ENCODE assay signal across 2 cellular contexts in genomic region chr2:20653695-20654306, GRCh38.
A peak's percentile ranks its signal among the peaks of the same experiment; 100 is the strongest.
TF ChIP-seq lines count a peak whose summit lies in the region.

No MANE protein-coding gene starts in this region.

TF ChIP-seq in GM23338, 12 proteins besides CTCF, POLR2A, EP300 and RAD21:
- no peak for TF ChIP-seq ZNF114 (CRISPR knock-in tag; IDR thresholded peaks at IDR 0.05)
- TF ChIP-seq JUNB (IDR thresholded peaks at IDR 0.05; ENCODE audit: unreplicated experiment): no peak
- no peak for TF ChIP-seq EZH2phosphoT487 (IDR thresholded peaks at IDR 0.05; ENCODE audit: unreplicated experiment)
- TF ChIP-seq ZNF331 (CRISPR knock-in tag; IDR thresholded peaks at IDR 0.05; ENCODE audit: low read depth): no peak
- TF ChIP-seq, protein P1, sequence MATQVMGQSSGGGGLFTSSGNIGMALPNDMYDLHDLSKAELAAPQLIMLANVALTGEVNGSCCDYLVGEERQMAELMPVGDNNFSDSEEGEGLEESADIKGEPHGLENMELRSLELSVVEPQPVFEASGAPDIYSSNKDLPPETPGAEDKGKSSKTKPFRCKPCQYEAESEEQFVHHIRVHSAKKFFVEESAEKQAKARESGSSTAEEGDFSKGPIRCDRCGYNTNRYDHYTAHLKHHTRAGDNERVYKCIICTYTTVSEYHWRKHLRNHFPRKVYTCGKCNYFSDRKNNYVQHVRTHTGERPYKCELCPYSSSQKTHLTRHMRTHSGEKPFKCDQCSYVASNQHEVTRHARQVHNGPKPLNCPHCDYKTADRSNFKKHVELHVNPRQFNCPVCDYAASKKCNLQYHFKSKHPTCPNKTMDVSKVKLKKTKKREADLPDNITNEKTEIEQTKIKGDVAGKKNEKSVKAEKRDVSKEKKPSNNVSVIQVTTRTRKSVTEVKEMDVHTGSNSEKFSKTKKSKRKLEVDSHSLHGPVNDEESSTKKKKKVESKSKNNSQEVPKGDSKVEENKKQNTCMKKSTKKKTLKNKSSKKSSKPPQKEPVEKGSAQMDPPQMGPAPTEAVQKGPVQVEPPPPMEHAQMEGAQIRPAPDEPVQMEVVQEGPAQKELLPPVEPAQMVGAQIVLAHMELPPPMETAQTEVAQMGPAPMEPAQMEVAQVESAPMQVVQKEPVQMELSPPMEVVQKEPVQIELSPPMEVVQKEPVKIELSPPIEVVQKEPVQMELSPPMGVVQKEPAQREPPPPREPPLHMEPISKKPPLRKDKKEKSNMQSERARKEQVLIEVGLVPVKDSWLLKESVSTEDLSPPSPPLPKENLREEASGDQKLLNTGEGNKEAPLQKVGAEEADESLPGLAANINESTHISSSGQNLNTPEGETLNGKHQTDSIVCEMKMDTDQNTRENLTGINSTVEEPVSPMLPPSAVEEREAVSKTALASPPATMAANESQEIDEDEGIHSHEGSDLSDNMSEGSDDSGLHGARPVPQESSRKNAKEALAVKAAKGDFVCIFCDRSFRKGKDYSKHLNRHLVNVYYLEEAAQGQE (IDR thresholded peaks at IDR 0.05; ENCODE audit: unreplicated experiment): no peak
- no peak for TF ChIP-seq CREB1 (CRISPR knock-in tag; IDR thresholded peaks at IDR 0.05; ENCODE audit: low read depth)
- TF ChIP-seq, protein P2, sequence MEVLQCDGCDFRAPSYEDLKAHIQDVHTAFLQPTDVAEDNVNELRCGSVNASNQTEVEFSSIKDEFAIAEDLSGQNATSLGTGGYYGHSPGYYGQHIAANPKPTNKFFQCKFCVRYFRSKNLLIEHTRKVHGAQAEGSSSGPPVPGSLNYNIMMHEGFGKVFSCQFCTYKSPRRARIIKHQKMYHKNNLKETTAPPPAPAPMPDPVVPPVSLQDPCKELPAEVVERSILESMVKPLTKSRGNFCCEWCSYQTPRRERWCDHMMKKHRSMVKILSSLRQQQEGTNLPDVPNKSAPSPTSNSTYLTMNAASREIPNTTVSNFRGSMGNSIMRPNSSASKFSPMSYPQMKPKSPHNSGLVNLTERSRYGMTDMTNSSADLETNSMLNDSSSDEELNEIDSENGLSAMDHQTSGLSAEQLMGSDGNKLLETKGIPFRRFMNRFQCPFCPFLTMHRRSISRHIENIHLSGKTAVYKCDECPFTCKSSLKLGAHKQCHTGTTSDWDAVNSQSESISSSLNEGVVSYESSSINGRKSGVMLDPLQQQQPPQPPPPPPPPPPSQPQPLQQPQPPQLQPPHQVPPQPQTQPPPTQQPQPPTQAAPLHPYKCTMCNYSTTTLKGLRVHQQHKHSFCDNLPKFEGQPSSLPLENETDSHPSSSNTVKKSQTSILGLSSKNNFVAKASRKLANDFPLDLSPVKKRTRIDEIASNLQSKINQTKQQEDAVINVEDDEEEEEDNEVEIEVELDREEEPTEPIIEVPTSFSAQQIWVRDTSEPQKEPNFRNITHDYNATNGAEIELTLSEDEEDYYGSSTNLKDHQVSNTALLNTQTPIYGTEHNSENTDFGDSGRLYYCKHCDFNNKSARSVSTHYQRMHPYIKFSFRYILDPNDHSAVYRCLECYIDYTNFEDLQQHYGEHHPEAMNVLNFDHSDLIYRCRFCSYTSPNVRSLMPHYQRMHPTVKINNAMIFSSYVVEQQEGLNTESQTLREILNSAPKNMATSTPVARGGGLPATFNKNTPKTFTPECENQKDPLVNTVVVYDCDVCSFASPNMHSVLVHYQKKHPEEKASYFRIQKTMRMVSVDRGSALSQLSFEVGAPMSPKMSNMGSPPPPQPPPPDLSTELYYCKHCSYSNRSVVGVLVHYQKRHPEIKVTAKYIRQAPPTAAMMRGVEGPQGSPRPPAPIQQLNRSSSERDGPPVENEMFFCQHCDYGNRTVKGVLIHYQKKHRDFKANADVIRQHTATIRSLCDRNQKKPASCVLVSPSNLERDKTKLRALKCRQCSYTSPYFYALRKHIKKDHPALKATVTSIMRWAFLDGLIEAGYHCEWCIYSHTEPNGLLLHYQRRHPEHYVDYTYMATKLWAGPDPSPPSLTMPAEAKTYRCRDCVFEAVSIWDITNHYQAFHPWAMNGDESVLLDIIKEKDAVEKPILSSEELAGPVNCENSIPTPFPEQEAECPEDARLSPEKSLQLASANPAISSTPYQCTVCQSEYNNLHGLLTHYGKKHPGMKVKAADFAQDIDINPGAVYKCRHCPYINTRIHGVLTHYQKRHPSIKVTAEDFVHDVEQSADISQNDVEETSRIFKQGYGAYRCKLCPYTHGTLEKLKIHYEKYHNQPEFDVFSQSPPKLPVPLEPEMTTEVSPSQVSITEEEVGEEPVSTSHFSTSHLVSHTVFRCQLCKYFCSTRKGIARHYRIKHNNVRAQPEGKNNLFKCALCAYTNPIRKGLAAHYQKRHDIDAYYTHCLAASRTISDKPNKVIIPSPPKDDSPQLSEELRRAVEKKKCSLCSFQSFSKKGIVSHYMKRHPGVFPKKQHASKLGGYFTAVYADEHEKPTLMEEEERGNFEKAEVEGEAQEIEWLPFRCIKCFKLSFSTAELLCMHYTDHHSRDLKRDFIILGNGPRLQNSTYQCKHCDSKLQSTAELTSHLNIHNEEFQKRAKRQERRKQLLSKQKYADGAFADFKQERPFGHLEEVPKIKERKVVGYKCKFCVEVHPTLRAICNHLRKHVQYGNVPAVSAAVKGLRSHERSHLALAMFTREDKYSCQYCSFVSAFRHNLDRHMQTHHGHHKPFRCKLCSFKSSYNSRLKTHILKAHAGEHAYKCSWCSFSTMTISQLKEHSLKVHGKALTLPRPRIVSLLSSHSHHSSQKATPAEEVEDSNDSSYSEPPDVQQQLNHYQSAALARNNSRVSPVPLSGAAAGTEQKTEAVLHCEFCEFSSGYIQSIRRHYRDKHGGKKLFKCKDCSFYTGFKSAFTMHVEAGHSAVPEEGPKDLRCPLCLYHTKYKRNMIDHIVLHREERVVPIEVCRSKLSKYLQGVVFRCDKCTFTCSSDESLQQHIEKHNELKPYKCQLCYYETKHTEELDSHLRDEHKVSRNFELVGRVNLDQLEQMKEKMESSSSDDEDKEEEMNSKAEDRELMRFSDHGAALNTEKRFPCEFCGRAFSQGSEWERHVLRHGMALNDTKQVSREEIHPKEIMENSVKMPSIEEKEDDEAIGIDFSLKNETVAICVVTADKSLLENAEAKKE (CRISPR knock-in tag; IDR thresholded peaks at IDR 0.05): no peak
- no peak for TF ChIP-seq POLR2AphosphoS5 (IDR thresholded peaks at IDR 0.05; ENCODE audit: low read depth)
- no peak for TF ChIP-seq STAT1 (IDR thresholded peaks at IDR 0.05; ENCODE audit: unreplicated experiment)
- no peak for TF ChIP-seq NANOG (IDR thresholded peaks at IDR 0.05; ENCODE audit: borderline replicate concordance)
- TF ChIP-seq, protein P3, sequence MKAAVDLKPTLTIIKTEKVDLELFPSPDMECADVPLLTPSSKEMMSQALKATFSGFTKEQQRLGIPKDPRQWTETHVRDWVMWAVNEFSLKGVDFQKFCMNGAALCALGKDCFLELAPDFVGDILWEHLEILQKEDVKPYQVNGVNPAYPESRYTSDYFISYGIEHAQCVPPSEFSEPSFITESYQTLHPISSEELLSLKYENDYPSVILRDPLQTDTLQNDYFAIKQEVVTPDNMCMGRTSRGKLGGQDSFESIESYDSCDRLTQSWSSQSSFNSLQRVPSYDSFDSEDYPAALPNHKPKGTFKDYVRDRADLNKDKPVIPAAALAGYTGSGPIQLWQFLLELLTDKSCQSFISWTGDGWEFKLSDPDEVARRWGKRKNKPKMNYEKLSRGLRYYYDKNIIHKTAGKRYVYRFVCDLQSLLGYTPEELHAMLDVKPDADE (IDR thresholded peaks at IDR 0.05): no peak
- no peak for TF ChIP-seq EZH2 (IDR thresholded peaks at IDR 0.05; ENCODE audit: low read depth, unreplicated experiment)

TF ChIP-seq in HepG2, 621 proteins besides CTCF, POLR2A, EP300 and RAD21:
- no peak for TF ChIP-seq BCL6 (CRISPR knock-in tag; IDR thresholded peaks at IDR 0.05)
- no peak for TF ChIP-seq ZNF30 (CRISPR knock-in tag; IDR thresholded peaks at IDR 0.05)
- TF ChIP-seq, protein P4, sequence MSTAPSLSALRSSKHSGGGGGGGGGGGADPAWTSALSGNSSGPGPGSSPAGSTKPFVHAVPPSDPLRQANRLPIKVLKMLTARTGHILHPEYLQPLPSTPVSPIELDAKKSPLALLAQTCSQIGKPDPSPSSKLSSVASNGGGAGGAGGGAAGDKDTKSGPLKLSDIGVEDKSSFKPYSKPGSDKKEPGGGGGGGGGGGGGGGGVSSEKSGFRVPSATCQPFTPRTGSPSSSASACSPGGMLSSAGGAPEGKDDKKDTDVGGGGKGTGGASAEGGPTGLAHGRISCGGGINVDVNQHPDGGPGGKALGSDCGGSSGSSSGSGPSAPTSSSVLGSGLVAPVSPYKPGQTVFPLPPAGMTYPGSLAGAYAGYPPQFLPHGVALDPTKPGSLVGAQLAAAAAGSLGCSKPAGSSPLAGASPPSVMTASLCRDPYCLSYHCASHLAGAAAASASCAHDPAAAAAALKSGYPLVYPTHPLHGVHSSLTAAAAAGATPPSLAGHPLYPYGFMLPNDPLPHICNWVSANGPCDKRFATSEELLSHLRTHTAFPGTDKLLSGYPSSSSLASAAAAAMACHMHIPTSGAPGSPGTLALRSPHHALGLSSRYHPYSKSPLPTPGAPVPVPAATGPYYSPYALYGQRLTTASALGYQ (CRISPR knock-in tag; IDR thresholded peaks at IDR 0.05): no peak
- no peak for TF ChIP-seq RARA (CRISPR knock-in tag; IDR thresholded peaks at IDR 0.05)
- TF ChIP-seq ZBTB33 (CRISPR knock-in tag; IDR thresholded peaks at IDR 0.05): peak; percentile 100
- no peak for TF ChIP-seq SMAD3 (CRISPR knock-in tag; IDR thresholded peaks at IDR 0.05)
